ENCODE assay signal across 16 cellular contexts in the genomic region with DNA sequence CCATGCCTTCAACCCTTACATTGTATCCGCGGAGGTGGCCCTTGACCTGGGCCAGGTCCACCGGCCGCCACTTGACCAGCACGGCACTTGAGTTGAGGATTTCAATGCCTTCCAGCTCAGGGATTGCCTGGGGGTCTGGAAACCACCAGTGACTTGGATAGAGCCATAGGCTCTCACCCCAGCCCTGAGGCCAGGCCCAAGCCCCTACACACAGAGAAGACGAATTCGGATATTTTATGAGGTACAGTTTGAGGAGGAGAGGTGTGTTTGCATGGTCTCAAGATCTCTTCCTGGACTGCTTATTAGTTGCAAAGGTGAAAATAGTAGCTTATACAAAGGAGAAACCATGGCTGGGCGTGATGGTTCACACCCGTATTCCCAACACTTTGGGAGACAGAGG. TPM values are rescaled to one million over a fixed set of nuclear protein-coding genes. Genes with fewer than 3 reads are reported as not detected.
A peak's percentile ranks its signal among the peaks of the same experiment; 100 is the strongest.
DNase-seq lines count a peak whose midpoint lies in the region; ATAC-seq and TF ChIP-seq lines count a peak whose summit lies in the region.
"Had no signal": no experiment of that assay in that cellular context is flagged by ENCODE, and none has a peak within 500 bp of the region (broad histone marks: within the 10 kb centered on the region; RNA-seq: fewer than 3 reads in every experiment).

No MANE protein-coding gene starts in this region.

- H3K27me3 ChIP-seq in GM23338 (ENCODE audit: insufficient read depth) (no peaks in the 10 kb centered on the region), WERI-Rb-1 (ENCODE audit: insufficient read depth, low read depth, severe bottlenecking) (peaks cover 30% of the 10 kb centered on the region), neural progenitor cell (peaks cover 4% of the 10 kb centered on the region), spleen (replicated peaks in 1 of 7) (peaks cover 0 to 34% (median 4%) of the 10 kb centered on the region in 7 donors), mesendoderm (ENCODE audit: insufficient read depth, low read length, poor library complexity) (no peaks in the 10 kb centered on the region)
- H3K27me3 ChIP-seq in CD4-positive, alpha-beta T cell (ENCODE audit: control insufficient read depth, insufficient read depth, low read length): no peaks in the 10 kb centered on the region
- H3K27me3 ChIP-seq: BE2C had no signal

- H3K27ac Mint-ChIP-seq in GM23338 (0 out of 2 replicates have a peak overlapping the region, but pooled peaks have one; percentile 67), neural progenitor cell (peak overlapping the region; percentile 72)
- H3K27ac Mint-ChIP-seq in CD4-positive, alpha-beta T cell: no peak overlapping the region
- H3K27ac Mint-ChIP-seq: CD4-positive, CD25-positive, alpha-beta regulatory T cell; HFFc6 had no signal

- no peak overlapping the region for H3K4me3 Mint-ChIP-seq in GM23338
- H3K4me3 Mint-ChIP-seq in neural progenitor cell: peak overlapping the region; percentile 21
- H3K4me3 Mint-ChIP-seq in CD4-positive, alpha-beta T cell: no peak overlapping the region
- H3K4me3 Mint-ChIP-seq: CD4-positive, CD25-positive, alpha-beta regulatory T cell; HFFc6 had no signal

- CTCF ChIA-PET in CD4-positive, alpha-beta T cell (lab: Charles Lee): no interaction called here

- H3K27ac ChIP-seq in GM23338 (ENCODE audit: low read depth) (no peak overlapping the region), WERI-Rb-1 (no peak overlapping the region), neural progenitor cell (no peak overlapping the region), spleen (no peak overlapping the region), mesendoderm (ENCODE audit: low read depth, low read length) (no peak overlapping the region)
- H3K27ac ChIP-seq in CD4-positive, alpha-beta T cell (ENCODE audit: low read depth, low read length): no peak overlapping the region

- no peak overlapping the region for H3K23ac ChIP-seq in mesendoderm (ENCODE audit: low read length)

- H3K27me3 Mint-ChIP-seq in GM23338 (ENCODE audit: insufficient read depth, low read depth, poor library complexity): peaks cover 3% of the 10 kb centered on the region
- peaks cover 8% of the 10 kb centered on the region for H3K27me3 Mint-ChIP-seq in neural progenitor cell (ENCODE audit: insufficient read depth, low read depth)
- no peaks in the 10 kb centered on the region for H3K27me3 Mint-ChIP-seq in CD4-positive, alpha-beta T cell
- H3K27me3 Mint-ChIP-seq: CD4-positive, CD25-positive, alpha-beta regulatory T cell had no signal

- no peak overlapping the region for H3K56ac ChIP-seq in mesendoderm (ENCODE audit: low read length)

- 91 to 98% (median 93%) methylated on average over 7 to 9 of the region's 9 CpGs for WGBS in spleen, 5 donors
- no CpG with 5 or more reads among the region's 9 CpGs for WGBS in mesendoderm (ENCODE audit: extremely low coverage, insufficient coverage, low lambda C conversion rate)

- no peaks in the 10 kb centered on the region for H3K79me1 ChIP-seq in mesendoderm (ENCODE audit: low read length)

- H4K20me1 ChIP-seq in GM23338 (replicated peaks; ENCODE audit: insufficient read depth) (no peaks in the 10 kb centered on the region), neural progenitor cell (ENCODE audit: low read depth) (no peaks in the 10 kb centered on the region)

- H3K4me2 ChIP-seq in GM23338 (no peak overlapping the region), neural progenitor cell (no peak overlapping the region), mesendoderm (ENCODE audit: low read length) (no peak overlapping the region)

- no peak overlapping the region for H4K8ac ChIP-seq in mesendoderm (ENCODE audit: low read depth, low read length)

- H3K36me3 Mint-ChIP-seq in GM23338 (ENCODE audit: low read depth) (peaks cover 18% of the 10 kb centered on the region), neural progenitor cell (peaks cover 2% of the 10 kb centered on the region)
- no peaks in the 10 kb centered on the region for H3K36me3 Mint-ChIP-seq in CD4-positive, alpha-beta T cell (ENCODE audit: low read depth)
- H3K36me3 Mint-ChIP-seq: CD4-positive, CD25-positive, alpha-beta regulatory T cell had no signal

- no peak for ATAC-seq in GM23338
- ATAC-seq in HG02938 (IDR thresholded peaks at IDR 0.05; ENCODE audit: unreplicated experiment): no peak
- no peak for ATAC-seq in CD4-positive, alpha-beta T cell (ENCODE audit: poor library complexity)
- ATAC-seq: HCT116 had no signal

- H3K18ac ChIP-seq in mesendoderm (ENCODE audit: low read length): no peak overlapping the region

- TF ChIP-seq CTCF in GM23338 (conservative IDR thresholded peaks at IDR 0.05; ENCODE audit: low read depth in 2 of 2) (no peak), WERI-Rb-1 (IDR thresholded peaks at IDR 0.05; ENCODE audit: low read depth, low read length) (no peak), neural progenitor cell (IDR thresholded peaks at IDR 0.05) (no peak), spleen (IDR thresholded peaks at IDR 0.05 in 8 of 11, conservative IDR thresholded peaks at IDR 0.05 in 3 of 11) (no peak)
- no peak for TF ChIP-seq CTCF in CD4-positive, alpha-beta T cell (IDR thresholded peaks at IDR 0.05)

- H3K4me1 Mint-ChIP-seq in GM23338 (peaks cover 16% of the 10 kb centered on the region), neural progenitor cell (peaks cover 14% of the 10 kb centered on the region)
- no peaks in the 10 kb centered on the region for H3K4me1 Mint-ChIP-seq in CD4-positive, alpha-beta T cell (ENCODE audit: low read depth)

- intact Hi-C loops in spleen (cut with DNase I; ENCODE audit: low total_unique reads): no loop called here
- intact Hi-C loops in CD4-positive, alpha-beta T cell (cut with DNase I, micrococcal nuclease): no loop called here

- no peaks in the 10 kb centered on the region for H3K9me3 Mint-ChIP-seq in GM23338
- peaks cover 23% of the 10 kb centered on the region for H3K9me3 Mint-ChIP-seq in neural progenitor cell
- H3K9me3 Mint-ChIP-seq in CD4-positive, alpha-beta T cell: no peaks in the 10 kb centered on the region
- H3K9me3 Mint-ChIP-seq: CD4-positive, CD25-positive, alpha-beta regulatory T cell; HFFc6 had no signal

- POLR2A ChIA-PET in CD4-positive, alpha-beta T cell (lab: Charles Lee): no interaction called here

- H3K4me1 ChIP-seq in GM23338 (ENCODE audit: insufficient read depth) (no peaks in the 10 kb centered on the region; the same call in 1 of the 2 replicates), neural progenitor cell (peaks cover 6% of the 10 kb centered on the region), spleen (no peaks in the 10 kb centered on the region), mesendoderm (ENCODE audit: control insufficient read depth, low read depth, low read length) (no peaks in the 10 kb centered on the region)
- H3K4me1 ChIP-seq: Caco-2 had no signal

- H3K9me2 ChIP-seq in GM23338 (ENCODE audit: insufficient read depth): no peaks in the 10 kb centered on the region

- H3F3A ChIP-seq in GM23338 (replicated peaks; ENCODE audit: low read depth) (no peaks in the 10 kb centered on the region), neural progenitor cell (ENCODE audit: low read depth) (no peaks in the 10 kb centered on the region)

- no peak overlapping the region for H3K4ac ChIP-seq in mesendoderm (ENCODE audit: low read depth, low read length)

- TF ChIP-seq POLR2A in spleen (IDR thresholded peaks at IDR 0.05): no peak

- H3K36me3 ChIP-seq in GM23338 (ENCODE audit: insufficient read depth): no peaks in the 10 kb centered on the region
- H3K36me3 ChIP-seq in WERI-Rb-1: peaks cover 82% of the 10 kb centered on the region
- H3K36me3 ChIP-seq in neural progenitor cell: no peaks in the 10 kb centered on the region
- no peaks in the 10 kb centered on the region for H3K36me3 ChIP-seq in spleen
- peaks cover 1% of the 10 kb centered on the region for H3K36me3 ChIP-seq in mesendoderm (ENCODE audit: control insufficient read depth, insufficient read depth, low read length)

- H3K9me3 ChIP-seq in WERI-Rb-1 (ENCODE audit: severe bottlenecking) (peaks cover 4% of the 10 kb centered on the region), neural progenitor cell (ENCODE audit: low read depth) (no peaks in the 10 kb centered on the region), spleen (no peaks in the 10 kb centered on the region)
- H3K9me3 ChIP-seq in CD4-positive, alpha-beta T cell (ENCODE audit: control insufficient read depth, low read length): no peaks in the 10 kb centered on the region
- H3K9me3 ChIP-seq: BE2C, Caco-2 had no signal

- no peak overlapping the region for H2BK120ac ChIP-seq in mesendoderm (ENCODE audit: low read depth, low read length)

- no peak for DNase-seq in GM23338 (ENCODE audit: low spot score)
- DNase-seq in WERI-Rb-1: peak; percentile 5
- DNase-seq in neural progenitor cell (ENCODE audit: low spot score): no peak
- peak; percentile 50 for DNase-seq in spleen
- DNase-seq in mesendoderm: no peak
- DNase-seq in CD4-positive, alpha-beta T cell: no peak
- DNase-seq: ACHN; BE2C; Caco-2; CD4-positive, CD25-positive, alpha-beta regulatory T cell; GOT3; HFFc6; IMR-90 had no signal

- H3K4me3 ChIP-seq in GM23338 (no peak overlapping the region), WERI-Rb-1 (ENCODE audit: low read depth, low read length) (no peak overlapping the region), neural progenitor cell (no peak overlapping the region), spleen (no peak overlapping the region), mesendoderm (ENCODE audit: low read length) (no peak overlapping the region)

- no peak overlapping the region for H2BK15ac ChIP-seq in mesendoderm (replicated peaks; ENCODE audit: low read depth)

- H2BK5ac ChIP-seq in mesendoderm (ENCODE audit: low read length): no peak overlapping the region

- no peak overlapping the region for H2AFZ ChIP-seq in GM23338
- H2AFZ ChIP-seq in neural progenitor cell (replicated peaks): no peak overlapping the region

- no peak overlapping the region for H2AK5ac ChIP-seq in mesendoderm (ENCODE audit: low read length)

- H3K9ac ChIP-seq in neural progenitor cell (no peak overlapping the region), mesendoderm (ENCODE audit: low read length) (no peak overlapping the region)

- H4K5ac ChIP-seq in mesendoderm (ENCODE audit: low read length): no peak overlapping the region

- H3K79me2 ChIP-seq in GM23338 (replicated peaks; ENCODE audit: insufficient read depth) (no peaks in the 10 kb centered on the region), neural progenitor cell (ENCODE audit: low read depth) (no peaks in the 10 kb centered on the region), mesendoderm (ENCODE audit: control insufficient read depth, insufficient read depth, low read length) (no peaks in the 10 kb centered on the region)

RNA-seq across cellular contexts. Expression of gene L1CAM, which starts 20.3 kb away (rescaled TPM):
- 27.6 and 29.2 TPM in 2 replicates for total RNA-seq in GM23338 (2014; rRNA removed; shearing (Covaris generic))
- polyA plus RNA-seq in GM23338 (2016; fragmentation: Nextera tagmentation; extraction: Ambion mirVana) (7.4 and 7.8 TPM in 2 replicates), spleen (1 to 10 TPM; 1.6 to 3.4 (median 3.2) TPM)
- total RNA-seq in neural progenitor cell (ENCODE audit: low replicate concordance) (0.49 and 1.7 TPM in 2 replicates), spleen (1 to 10 TPM; 1.2 to 5.1 (median 2.2) TPM)
- 11.3 TPM for polyA plus RNA-seq in mesendoderm (2013, experiment 1 of 2)
- 10.2 TPM for polyA plus RNA-seq in mesendoderm (2013, experiment 2 of 2)
- 1 to 10 TPM in 1 of 2 experiments, under 1 TPM in 1; 0.89 to 1.2 TPM for total RNA-seq in CD4-positive, alpha-beta T cell

RNA-seq across cellular contexts. Expression of gene PDZD4, which starts 35.3 kb away (rescaled TPM):
- 194 and 230 TPM in 2 replicates for total RNA-seq in GM23338 (2014; rRNA removed; shearing (Covaris generic))
- polyA plus RNA-seq in GM23338 (2016; fragmentation: Nextera tagmentation; extraction: Ambion mirVana): 30.5 and 34.5 TPM in 2 replicates
- 1.9 and 5.2 TPM in 2 replicates for total RNA-seq in neural progenitor cell (ENCODE audit: low replicate concordance)
- total RNA-seq in spleen: 10 to 100 TPM in 5 of 7 donors, 1 to 10 TPM in 2; 6.4 to 15.4 (median 10.7) TPM
- 10 to 100 TPM in 1 of 3 donors, 1 to 10 TPM in 2; 3.7 to 21.8 (median 9.4) TPM for polyA plus RNA-seq in spleen
- polyA plus RNA-seq in mesendoderm (2013, experiment 1 of 2): 45.7 TPM
- polyA plus RNA-seq in mesendoderm (2013, experiment 2 of 2): 46.5 TPM
- total RNA-seq in CD4-positive, alpha-beta T cell: 10 to 100 TPM; 24.8 to 26.8 TPM
- total RNA-seq: HFFc6 had no signal
- polyA plus RNA-seq: CD4-positive, CD25-positive, alpha-beta regulatory T cell had no signal

RNA-seq across cellular contexts. Expression of gene AVPR2, which starts 38.8 kb away (rescaled TPM):
- total RNA-seq in GM23338 (2014; rRNA removed; shearing (Covaris generic)): not detected in 2 replicates
- polyA plus RNA-seq in GM23338 (2016; fragmentation: Nextera tagmentation; extraction: Ambion mirVana): not detected in 2 replicates
- not detected in 2 replicates for total RNA-seq in neural progenitor cell (ENCODE audit: low replicate concordance)
- under 1 TPM in 1 of 7 donors, not detected in 6; 0.52 TPM for total RNA-seq in spleen
- polyA plus RNA-seq in spleen: under 1 TPM; 0.22 to 0.77 (median 0.26) TPM
- polyA plus RNA-seq in mesendoderm (2013, experiment 1 of 2): 0.03 TPM
- 0.03 TPM for polyA plus RNA-seq in mesendoderm (2013, experiment 2 of 2)
- total RNA-seq in CD4-positive, alpha-beta T cell: not detected
- total RNA-seq: Caco-2; CD4-positive, CD25-positive, alpha-beta regulatory T cell; H7; HFFc6; IMR-90 had no signal
- polyA plus RNA-seq: CD4-positive, CD25-positive, alpha-beta regulatory T cell; IMR-90 had no signal

Comparison
In these comparisons a context has a peak if more than half of its experiments do, and no peak if none do; other contexts are left out.
1. DNase-seq: peak in WERI-Rb-1 (single experiment) and spleen (single experiment); none in GM23338 (single experiment), neural progenitor cell (single experiment), mesendoderm (single experiment) and CD4-positive, alpha-beta T cell (0 of 10).